In the genomic region with DNA sequence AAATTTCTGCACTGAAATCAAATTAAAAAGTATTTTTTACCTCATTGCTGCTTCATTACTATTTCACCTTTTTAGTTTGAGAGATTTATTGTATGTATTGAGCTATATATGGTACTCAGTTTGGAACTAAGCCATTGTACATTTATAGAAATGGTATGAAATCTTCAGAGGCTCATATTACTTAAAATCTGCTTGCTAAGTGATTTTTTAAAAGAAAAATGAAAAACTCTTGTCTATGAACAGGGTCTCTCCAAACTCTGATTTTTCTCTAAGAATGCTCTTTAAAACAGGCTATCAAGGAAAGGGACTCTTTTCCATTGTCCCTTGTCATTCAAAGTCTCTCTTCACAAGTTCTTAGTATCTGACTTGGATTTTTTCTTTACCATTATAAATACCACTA, we compare ENCODE assay signal across 18 cellular contexts.
"Had no signal": no experiment of that assay in that cellular context is flagged by ENCODE, and none has a peak within 500 bp of the region (broad histone marks: within the 10 kb centered on the region; RNA-seq: fewer than 3 reads in every experiment).

No MANE protein-coding gene starts in this region.

- H3K4me3 ChIP-seq: adrenal gland, esophagus squamous epithelium, psoas muscle, stomach, testis, upper lobe of left lung had no signal

- H3K4me1 Mint-ChIP-seq: activated CD8-positive, alpha-beta memory T cell treated with anti-CD3 and anti-CD28 coated beads, Interleukin-2, amount 10 ng/mL, durations not matched to agents 7 days and 5 days; immature natural killer cell had no signal

- H3K27ac ChIP-seq: adrenal gland, esophagus squamous epithelium, foreskin keratinocyte, psoas muscle, stomach, testis, upper lobe of left lung, WERI-Rb-1 had no signal

- H3K27me3 ChIP-seq: adrenal gland, esophagus squamous epithelium, foreskin keratinocyte, stomach, upper lobe of left lung had no signal

- ATAC-seq: foreskin keratinocyte had no signal

- DNase-seq: activated CD4-positive, alpha-beta memory T cell treated with anti-CD3 and anti-CD28 coated beads for 36 hours; activated CD8-positive, alpha-beta memory T cell treated with anti-CD3 and anti-CD28 coated beads, Interleukin-2, amount 10 ng/mL, durations not matched to agents 7 days and 5 days; activated effector memory CD4-positive, alpha-beta T cell treated with Interleukin-2 at 50 U/mL for 16 hours; activated naive CD4-positive, alpha-beta T cell treated with anti-CD3 and anti-CD28 coated beads, Interleukin-2, amount 50 U/mL, for 16 hours; activated T-cell treated with anti-CD3 and anti-CD28 coated beads, Interleukin-2, amount 50 U/mL, for 1 hour; adrenal gland; esophagus squamous epithelium; nephron progenitor cell; psoas muscle; stimulated activated CD4-positive, alpha-beta T cell treated with anti-CD3 and anti-CD28 coated beads, Interleukin-12 subunit alpha, Interleukin-12 subunit beta, amount 100 ng/mL, for 4 hours; stimulated activated CD4-positive, alpha-beta T cell treated with anti-CD3 and anti-CD28 coated beads, Interleukin-2, amount 100 ng/mL, for 24 hours; stomach; testis; upper lobe of left lung; WERI-Rb-1 had no signal

- H3K4me1 ChIP-seq: adrenal gland, esophagus squamous epithelium, psoas muscle, testis had no signal

- H3K36me3 ChIP-seq: adrenal gland, esophagus squamous epithelium, stomach, upper lobe of left lung, WERI-Rb-1 had no signal

- H3K36me3 Mint-ChIP-seq: activated CD4-positive, alpha-beta memory T cell treated with anti-CD3 and anti-CD28 coated beads for 36 hours; activated CD8-positive, alpha-beta memory T cell treated with anti-CD3 and anti-CD28 coated beads, Interleukin-2, amount 10 ng/mL, durations not matched to agents 7 days and 5 days; immature natural killer cell; mesothelial cell of epicardium had no signal

- H3K9me3 ChIP-seq: adrenal gland, esophagus squamous epithelium, psoas muscle, stomach, testis, upper lobe of left lung had no signal

- H3K4me3 Mint-ChIP-seq: activated CD4-positive, alpha-beta memory T cell treated with anti-CD3 and anti-CD28 coated beads for 36 hours; activated CD8-positive, alpha-beta memory T cell treated with anti-CD3 and anti-CD28 coated beads, Interleukin-2, amount 10 ng/mL, durations not matched to agents 7 days and 5 days; immature natural killer cell; mesothelial cell of epicardium; nephron progenitor cell had no signal

- H3K9me3 Mint-ChIP-seq: activated CD4-positive, alpha-beta memory T cell treated with anti-CD3 and anti-CD28 coated beads for 36 hours; immature natural killer cell had no signal

- H3K27ac Mint-ChIP-seq: activated CD4-positive, alpha-beta memory T cell treated with anti-CD3 and anti-CD28 coated beads for 36 hours; activated CD8-positive, alpha-beta memory T cell treated with anti-CD3 and anti-CD28 coated beads, Interleukin-2, amount 10 ng/mL, durations not matched to agents 7 days and 5 days; immature natural killer cell had no signal
